ENCODE assay signal across 8 cellular contexts in genomic region chr9:5628530-5629311, GRCh38. TPM values are rescaled to one million over a fixed set of nuclear protein-coding genes. Genes with fewer than 3 reads are reported as not detected.
DNase-seq lines count a peak whose midpoint lies in the region; ATAC-seq and TF ChIP-seq lines count a peak whose summit lies in the region.

Gene RIC1, plus strand, starts transcription at chr9:5629107. Its CDS starts 203 bp downstream, at chr9:5629310.

- peak within 1 kb of the TSS; percentile 95 to 99 (median 96) for H3K27ac ChIP-seq in spleen

- TF ChIP-seq CTCF in spleen (IDR thresholded peaks at IDR 0.05 in 8 of 11, conservative IDR thresholded peaks at IDR 0.05 in 3 of 11): peak in 9 of 11 experiments; percentile 11 to 65 (median 42)

- peak; percentile 62 for ATAC-seq in GM18907 (IDR thresholded peaks at IDR 0.05; ENCODE audit: unreplicated experiment)
- ATAC-seq in HG03159 (IDR thresholded peaks at IDR 0.05; ENCODE audit: unreplicated experiment): peak; percentile 55

- peak within 1 kb of the TSS; percentile 76 to 97 (median 84) for H3K4me3 ChIP-seq in spleen

- intact Hi-C loops in spleen (cut with DNase I; ENCODE audit: low total_unique reads): no loop called here

- peaks cover 34 to 84% (median 72%) of the 10 kb centered on the region in 6 donors for H3K4me1 ChIP-seq in spleen

- H3K9me3 ChIP-seq in spleen: no peaks in the 10 kb centered on the region

- peak; percentile 54 to 88 (median 71) for TF ChIP-seq POLR2A in spleen (IDR thresholded peaks at IDR 0.05)

- no peaks in the 10 kb centered on the region for H3K27me3 ChIP-seq in spleen (replicated peaks in 1 of 7)

- peak; percentile 98 for DNase-seq in AG08396 (ENCODE audit: low spot score)
- DNase-seq in NCI-H226: peak; percentile 89
- peak; percentile 77 for DNase-seq in activated CD4-positive, CD25-positive, alpha-beta regulatory T cell treated with anti-CD3 and anti-CD28 coated beads, Interleukin-2, amount 50 U/mL, for 16 hours (ENCODE audit: low read depth, low spot score)
- peak; percentile 89 for DNase-seq in central memory CD4-positive, alpha-beta T cell
- peak; percentile 82 for DNase-seq in inferior parietal cortex (ENCODE audit: extremely low spot score)
- DNase-seq in spleen: peak; percentile 98

- H3K36me3 ChIP-seq in spleen: no peaks in the 10 kb centered on the region

- WGBS in spleen, 5 donors: 0 to 1% (median 0%) methylated on average over 33 to 84 of the region's 84 CpGs

RNA-seq across cellular contexts. Expression of gene RIC1, which starts in this region (rescaled TPM):
- 10 to 100 TPM; 33.1 to 68.7 (median 37.2) TPM for total RNA-seq in spleen
- polyA plus RNA-seq in spleen: 1 to 10 TPM; 4.9 to 6.0 (median 5.2) TPM

Comparison
In these comparisons a context has a peak if more than half of its experiments do, and no peak if none do; other contexts are left out.
1. Peak in every context shown above with its lines: DNase-seq, ATAC-seq, H3K4me3 ChIP-seq and H3K27ac ChIP-seq.